ENCODE assay signal across 10 cellular contexts in the genomic region with DNA sequence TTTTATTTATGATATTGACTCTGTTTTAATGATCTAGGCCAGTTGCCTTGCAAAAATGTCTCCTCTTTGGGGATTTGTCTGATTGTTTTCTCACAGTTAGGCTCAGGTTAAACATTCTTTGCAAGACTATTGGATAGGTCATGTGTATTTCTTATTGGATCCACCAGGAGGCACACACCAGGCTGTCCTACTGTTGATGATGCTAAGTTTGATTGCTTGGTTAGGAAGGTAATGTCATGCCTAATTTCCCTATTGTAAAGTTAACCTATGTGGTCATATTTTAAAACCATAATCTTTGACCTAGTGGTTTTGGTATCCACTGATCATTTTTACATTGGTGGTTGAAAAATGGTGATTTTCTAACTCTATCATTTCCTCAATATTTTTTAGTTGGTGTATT.
A peak's percentile ranks its signal among the peaks of the same experiment; 100 is the strongest.
DNase-seq lines count a peak whose midpoint lies in the region; ATAC-seq, FAIRE-seq and TF ChIP-seq lines count a peak whose summit lies in the region.
"Had no signal": no experiment of that assay in that cellular context is flagged by ENCODE, and none has a peak within 500 bp of the region (broad histone marks: within the 10 kb centered on the region; RNA-seq: fewer than 3 reads in every experiment).

No MANE protein-coding gene starts in this region.

- H3K4me2 ChIP-seq in OCI-LY3 (ENCODE audit: low read length): no peak overlapping the region

- H3K4me1 ChIP-seq in OCI-LY3 (ENCODE audit: low read length) (peaks cover 4% of the 10 kb centered on the region), left lung (no peaks in the 10 kb centered on the region), kidney (ENCODE audit: control insufficient read depth in 1 of 2, insufficient read depth in 1 of 2, low read depth in 1 of 2, low read length in 2 of 2) (no peaks in the 10 kb centered on the region), transverse colon (no peaks in the 10 kb centered on the region)

- in situ Hi-C loops in transverse colon (cut with MboI; ENCODE audit: low pct_ligation_motif_present in 1 of 4, low pct_unique_long_range_greater_than_20kb in 1 of 4, low sequenced_read_pairs in 3 of 4): no loop called here

- TF ChIP-seq CTCF in GM12872 (IDR thresholded peaks at IDR 0.05; ENCODE audit: insufficient read depth, low read depth, low read length) (peak; percentile 53; the same call in 2 of the 3 replicates), OCI-LY3 (IDR thresholded peaks at IDR 0.05; ENCODE audit: low read depth, low read length) (peak; percentile 79), left lung (IDR thresholded peaks at IDR 0.05) (no peak), kidney (IDR thresholded peaks at IDR 0.05; ENCODE audit: borderline replicate concordance, extremely low read depth, insufficient read depth) (no peak), transverse colon (IDR thresholded peaks at IDR 0.05) (peak in 1 of 5 experiments; percentile 10)

- H3K79me2 ChIP-seq in OCI-LY3 (ENCODE audit: low read length): no peaks in the 10 kb centered on the region

- no peaks in the 10 kb centered on the region for H3K27me3 ChIP-seq in OCI-LY3 (ENCODE audit: low read depth, low read length)
- H3K27me3 ChIP-seq in left lung: no peaks in the 10 kb centered on the region
- H3K27me3 ChIP-seq in transverse colon: no peaks in the 10 kb centered on the region

- H3K36me3 ChIP-seq in OCI-LY3 (replicated peaks; ENCODE audit: low read depth, low read length) (no peaks in the 10 kb centered on the region), left lung (no peaks in the 10 kb centered on the region), kidney (ENCODE audit: control insufficient read depth in 1 of 2, insufficient read depth in 2 of 2, low read length in 2 of 2) (no peaks in the 10 kb centered on the region), transverse colon (no peaks in the 10 kb centered on the region)

- no peak overlapping the region for H2AFZ ChIP-seq in OCI-LY3 (ENCODE audit: low read depth, low read length)

- ATAC-seq in HG02759 (IDR thresholded peaks at IDR 0.05; ENCODE audit: unreplicated experiment) (peak; percentile 57), left lung (peak; percentile 34), Right ventricle myocardium superior (ENCODE audit: poor library complexity) (no peak)

- intact Hi-C loops in left lung (cut with DNase I): no loop called here
- intact Hi-C loops in Right ventricle myocardium superior (cut with DNase I): no loop called here
- intact Hi-C loops in kidney (cut with DNase I): no loop called here
- intact Hi-C loops in transverse colon (cut with DNase I; ENCODE audit: low total_unique reads): no loop called here

- TF ChIP-seq POLR2A in transverse colon (IDR thresholded peaks at IDR 0.05): no peak

- H3K9me3 ChIP-seq in OCI-LY3 (ENCODE audit: insufficient read depth, low read length) (no peaks in the 10 kb centered on the region), left lung (no peaks in the 10 kb centered on the region), kidney (ENCODE audit: control insufficient read depth in 1 of 2, low read length in 2 of 2) (no peaks in the 10 kb centered on the region), transverse colon (no peaks in the 10 kb centered on the region)

- H4K20me1 ChIP-seq in OCI-LY3 (ENCODE audit: insufficient read depth, low read length): no peaks in the 10 kb centered on the region

- no peak for FAIRE-seq in kidney (lab: Jason Lieb, UNC)

- H3K27ac ChIP-seq in OCI-LY3 (ENCODE audit: low read length) (no peak overlapping the region), left lung (no peak overlapping the region), kidney (ENCODE audit: low read depth in 2 of 2, low read length in 2 of 2) (no peak overlapping the region), transverse colon (no peak overlapping the region)
- H3K27ac ChIP-seq: SK-N-MC had no signal

- DNase-seq in left lung (no peak), Right ventricle myocardium superior (no peak), kidney (no peak), transverse colon (no peak)
- DNase-seq in activated CD4-positive, CD25-positive, alpha-beta regulatory T cell treated with anti-CD3 and anti-CD28 coated beads, Interleukin-2, amount 50 U/mL, for 72 hours: no peak
- DNase-seq: activated naive CD4-positive, alpha-beta T cell had no signal

- H3K4me3 ChIP-seq in OCI-LY3 (ENCODE audit: low read length) (no peak overlapping the region), left lung (no peak overlapping the region), kidney (ENCODE audit: low read length in 2 of 2) (no peak overlapping the region), transverse colon (no peak overlapping the region)
- H3K4me3 ChIP-seq: SK-N-MC had no signal

- no peak for TF ChIP-seq EP300 in transverse colon (IDR thresholded peaks at IDR 0.05; ENCODE audit: low read depth)

- H3K9ac ChIP-seq in OCI-LY3 (ENCODE audit: low read length) (no peak overlapping the region), kidney (ENCODE audit: low read length in 2 of 2) (no peak overlapping the region)

Comparison
In these comparisons a context has a peak if more than half of its experiments do, and no peak if none do; other contexts are left out.
1. CTCF ChIP-seq: peak in GM12872 (single experiment) and OCI-LY3 (single experiment); none in left lung (0 of 2) and kidney (single experiment).